9 cellular contexts compared by ENCODE assay signal in genomic region chr11:12201016-12201985, GRCh38.
A peak's percentile ranks its signal among the peaks of the same experiment; 100 is the strongest.
DNase-seq lines count a peak whose midpoint lies in the region; ATAC-seq, FAIRE-seq and TF ChIP-seq lines count a peak whose summit lies in the region.
"Had no signal": no experiment of that assay in that cellular context is flagged by ENCODE, and none has a peak within 500 bp of the region (broad histone marks: within the 10 kb centered on the region; RNA-seq: fewer than 3 reads in every experiment).

No MANE protein-coding gene starts in this region.

- POLR2A ChIA-PET in activated CD8-positive, alpha-beta T cell treated with anti-CD3 and anti-CD28 coated beads, Interleukin-2, amount 10 ng/mL, durations not matched to agents 7 days and 5 days (lab: Charles Lee), result interaction anchor here (1.0 to 2.4 kb wide), 4 partner anchors 14 to 1392 kb away, joined by 3 to 11 read pairs (median 4); partner anchors contain the start of gene EIF4G2
- POLR2A ChIA-PET in activated CD8-positive, alpha-beta T cell treated with anti-CD3 and anti-CD28 coated beads for 36 hours (lab: Charles Lee), result interaction anchor here (1.0 to 1.4 kb wide), 2 partner anchors 12 kb away, joined by 3 to 4 read pairs; no protein-coding TSS in a partner anchor

- no peak for TF ChIP-seq RAD21 in liver (IDR thresholded peaks at IDR 0.05)

- H3K36me3 ChIP-seq in liver (ENCODE audit: control insufficient read depth in 4 of 4, insufficient read depth in 3 of 4, low read depth in 1 of 4, low read length in 3 of 4), result peaks cover 0 to 7% (median 3%) of the 10 kb centered on the region in 4 donors

- ATAC-seq in activated CD8-positive, alpha-beta T cell treated with anti-CD3 and anti-CD28 coated beads, Interleukin-2, amount 10 ng/mL, durations not matched to agents 7 days and 5 days, result no peak
- no peak for ATAC-seq in activated CD8-positive, alpha-beta T cell treated with anti-CD3 and anti-CD28 coated beads for 36 hours
- no peak for ATAC-seq in HG03108 (IDR thresholded peaks at IDR 0.05; ENCODE audit: unreplicated experiment)
- ATAC-seq: activated CD4-positive, CD25-positive, alpha-beta regulatory T cell treated with anti-CD3 and anti-CD28 coated beads, Interleukin-2, amount 50 U/mL, for 24 hours had no signal

- intact Hi-C loops in activated CD8-positive, alpha-beta T cell treated with anti-CD3 and anti-CD28 coated beads for 36 hours (cut with micrococcal nuclease), result no loop called here

- peak overlapping the region; percentile 57 to 61 for H3K27ac ChIP-seq in liver (ENCODE audit: low read depth in 1 of 2, low read length in 2 of 2)

- H3K9ac ChIP-seq in liver (ENCODE audit: low read depth in 1 of 2, low read length in 2 of 2), result no peak overlapping the region

- H3K27me3 Mint-ChIP-seq in activated CD8-positive, alpha-beta T cell treated with anti-CD3 and anti-CD28 coated beads, Interleukin-2, amount 10 ng/mL, durations not matched to agents 7 days and 5 days (ENCODE audit: low read depth), result no peaks in the 10 kb centered on the region
- no peaks in the 10 kb centered on the region for H3K27me3 Mint-ChIP-seq in activated CD8-positive, alpha-beta T cell treated with anti-CD3 and anti-CD28 coated beads for 36 hours

- CTCF ChIA-PET in activated CD8-positive, alpha-beta T cell treated with anti-CD3 and anti-CD28 coated beads, Interleukin-2, amount 10 ng/mL, durations not matched to agents 7 days and 5 days (lab: Charles Lee), result interaction anchor here (1.0 to 5.9 kb wide), 5 partner anchors 20 to 80 kb away, joined by 3 to 51 read pairs (median 4); no protein-coding TSS in a partner anchor
- CTCF ChIA-PET in activated CD8-positive, alpha-beta T cell treated with anti-CD3 and anti-CD28 coated beads for 36 hours (lab: Charles Lee), result interaction anchor here (1.1 to 3.0 kb wide), 5 partner anchors 34 to 154 kb away, joined by 3 to 10 read pairs (median 5); no protein-coding TSS in a partner anchor

- H3K4me3 Mint-ChIP-seq in activated CD8-positive, alpha-beta T cell treated with anti-CD3 and anti-CD28 coated beads, Interleukin-2, amount 10 ng/mL, durations not matched to agents 7 days and 5 days, result no peak overlapping the region
- H3K4me3 Mint-ChIP-seq in activated CD8-positive, alpha-beta T cell treated with anti-CD3 and anti-CD28 coated beads for 36 hours, result no peak overlapping the region

- H3K9me3 ChIP-seq in liver (ENCODE audit: control insufficient read depth in 4 of 4, low read length in 3 of 4), result no peaks in the 10 kb centered on the region

- no peak for FAIRE-seq in urothelium cell line (lab: Jason Lieb, UNC)

- H3K4me3 ChIP-seq in liver (ENCODE audit: low read depth in 1 of 3, low read length in 3 of 3), result no peak overlapping the region

- H3K27ac Mint-ChIP-seq in activated CD8-positive, alpha-beta T cell treated with anti-CD3 and anti-CD28 coated beads, Interleukin-2, amount 10 ng/mL, durations not matched to agents 7 days and 5 days, result peak overlapping the region; percentile 13
- H3K27ac Mint-ChIP-seq in activated CD8-positive, alpha-beta T cell treated with anti-CD3 and anti-CD28 coated beads for 36 hours, result no peak overlapping the region

- H3K4me1 ChIP-seq in liver (ENCODE audit: control insufficient read depth in 4 of 4, insufficient read depth in 4 of 4, low read length in 3 of 4), result no peaks in the 10 kb centered on the region

- peaks cover 49% of the 10 kb centered on the region for H3K4me1 Mint-ChIP-seq in activated CD8-positive, alpha-beta T cell treated with anti-CD3 and anti-CD28 coated beads, Interleukin-2, amount 10 ng/mL, durations not matched to agents 7 days and 5 days (ENCODE audit: low read depth)
- H3K4me1 Mint-ChIP-seq in activated CD8-positive, alpha-beta T cell treated with anti-CD3 and anti-CD28 coated beads for 36 hours (ENCODE audit: low read depth), result peaks cover 80% of the 10 kb centered on the region

- H3K36me3 Mint-ChIP-seq in activated CD8-positive, alpha-beta T cell treated with anti-CD3 and anti-CD28 coated beads, Interleukin-2, amount 10 ng/mL, durations not matched to agents 7 days and 5 days (ENCODE audit: low read depth), result peaks cover 43% of the 10 kb centered on the region
- peaks cover 62% of the 10 kb centered on the region for H3K36me3 Mint-ChIP-seq in activated CD8-positive, alpha-beta T cell treated with anti-CD3 and anti-CD28 coated beads for 36 hours (ENCODE audit: low read depth)

- no peaks in the 10 kb centered on the region for H3K27me3 ChIP-seq in liver (ENCODE audit: control insufficient read depth in 4 of 4, insufficient read depth in 4 of 4, low read length in 3 of 4)

- no peaks in the 10 kb centered on the region for H3K9me3 Mint-ChIP-seq in activated CD8-positive, alpha-beta T cell treated with anti-CD3 and anti-CD28 coated beads, Interleukin-2, amount 10 ng/mL, durations not matched to agents 7 days and 5 days (ENCODE audit: insufficient read depth)
- peaks cover 2% of the 10 kb centered on the region for H3K9me3 Mint-ChIP-seq in activated CD8-positive, alpha-beta T cell treated with anti-CD3 and anti-CD28 coated beads for 36 hours

- DNase-seq in activated CD8-positive, alpha-beta T cell treated with anti-CD3 and anti-CD28 coated beads, Interleukin-2, amount 10 ng/mL, durations not matched to agents 7 days and 5 days, result no peak
- no peak for DNase-seq in activated CD8-positive, alpha-beta T cell treated with anti-CD3 and anti-CD28 coated beads for 36 hours
- DNase-seq in cerebellum (ENCODE audit: low spot score) (peak; percentile 41), urothelium cell line (ENCODE audit: low spot score) (peak; percentile 60), NCI-H446 (lab: John Stamatoyannopoulos, UW) (no peak), ecto neural progenitor cell (ENCODE audit: low spot score) (no peak)

- 78% methylated on average over 18 of the region's 18 CpGs for WGBS in liver

- no peak for TF ChIP-seq CTCF in activated CD8-positive, alpha-beta T cell treated with anti-CD3 and anti-CD28 coated beads for 36 hours (IDR thresholded peaks at IDR 0.05)
- TF ChIP-seq CTCF in liver (IDR thresholded peaks at IDR 0.05; ENCODE audit: low read depth, low read length, missing input control), result no peak

TF ChIP-seq in liver, 16 proteins besides CTCF, POLR2A, EP300 and RAD21:
- TF ChIP-seq MAX (IDR thresholded peaks at IDR 0.05) (peak; percentile 34), NR2F2 (IDR thresholded peaks at IDR 0.05) (peak; percentile 67), REST (IDR thresholded peaks at IDR 0.05) (peak; percentile 16), HNF4G (IDR thresholded peaks at IDR 0.05) (no peak)

Comparison
In these comparisons a context has a peak if more than half of its experiments do, and no peak if none do; other contexts are left out.
1. DNase-seq: peak in cerebellum (single experiment) and urothelium cell line (single experiment); none in activated CD8-positive, alpha-beta T cell treated with anti-CD3 and anti-CD28 coated beads, Interleukin-2, amount 10 ng/mL, durations not matched to agents 7 days and 5 days (single experiment), activated CD8-positive, alpha-beta T cell treated with anti-CD3 and anti-CD28 coated beads for 36 hours (single experiment), NCI-H446 (0 of 2) and ecto neural progenitor cell (single experiment).